In genomic region chr10:17222329-17222728, GRCh38 we compare ENCODE assay signal across 21 cellular contexts. TPM values are rescaled to one million over a fixed set of nuclear protein-coding genes. Genes with fewer than 3 reads are reported as not detected.
DNase-seq lines count a peak whose midpoint lies in the region; ATAC-seq, FAIRE-seq and TF ChIP-seq lines count a peak whose summit lies in the region.
"Had no signal": no experiment of that assay in that cellular context is flagged by ENCODE, and none has a peak within 500 bp of the region (broad histone marks: within the 10 kb centered on the region; RNA-seq: fewer than 3 reads in every experiment).

No MANE protein-coding gene starts in this region.

- peak; percentile 73 for FAIRE-seq in RCC 7860 (lab: Jason Lieb, UNC)
- FAIRE-seq: A549, D721Med had no signal

- peak overlapping the region; percentile 30 for H3K27ac Mint-ChIP-seq in HFFc6
- H3K27ac Mint-ChIP-seq: CD4-positive, alpha-beta T cell; IgD-negative memory B cell had no signal

- TF ChIP-seq CTCF in HFFc6 (IDR thresholded peaks at IDR 0.05), result no peak

- H3K27ac ChIP-seq in BLaER1 treated with 17β-estradiol and CSF1 and Interleukin-3, amounts not matched to agents 10 nM and 100 nM, result peak overlapping the region in 4 of 11 experiments; percentile 43 to 69 (median 56); a peak in 6 of 22 replicates

- H3K9me3 ChIP-seq in BLaER1 treated with 17β-estradiol and CSF1 and Interleukin-3, amounts not matched to agents 10 nM and 100 nM (replicated peaks in 1 of 11), result no peaks in the 10 kb centered on the region
- H3K9me3 ChIP-seq: A549 had no signal

- DNase-seq in HFFc6 (no peak), RCC 7860 (ENCODE audit: low spot score) (no peak), kidney tubule cell (ENCODE audit: low spot score) (peak; percentile 69), GOT3 (lab: John Stamatoyannopoulos, UW) (no peak), NCI-H128 (lab: John Stamatoyannopoulos, UW; ENCODE audit: unreplicated experiment) (no peak)
- DNase-seq: CD4-positive, alpha-beta T cell; DND-41; GF-D8; H7; NCI-H1092; NCI-H187; NCI-H2171; NCI-H774; SIG-M5 had no signal

- ATAC-seq in GM19351 (IDR thresholded peaks at IDR 0.05; ENCODE audit: unreplicated experiment), result no peak
- no peak for ATAC-seq in HG03135 (IDR thresholded peaks at IDR 0.05; ENCODE audit: unreplicated experiment)
- ATAC-seq: A549 had no signal

- H3K4me2 ChIP-seq in BLaER1 treated with 17β-estradiol and CSF1 and Interleukin-3, amounts not matched to agents 10 nM and 100 nM, result peak overlapping the region in 6 of 11 experiments; percentile 2 to 81 (median 63); a peak in 10 of 22 replicates
- H3K4me2 ChIP-seq: A549 had no signal

- H3K9me3 Mint-ChIP-seq in HFFc6, result no peaks in the 10 kb centered on the region
- H3K9me3 Mint-ChIP-seq: CD4-positive, alpha-beta T cell; IgD-negative memory B cell had no signal

- no peak overlapping the region for H3K4me3 ChIP-seq in BLaER1 treated with 17β-estradiol and CSF1 and Interleukin-3, amounts not matched to agents 10 nM and 100 nM
- H3K4me3 ChIP-seq: A549 had no signal

- H3K4me3 Mint-ChIP-seq in HFFc6, result no peak overlapping the region; the same call in 1 of the 2 replicates
- H3K4me3 Mint-ChIP-seq: CD4-positive, alpha-beta T cell; IgD-negative memory B cell had no signal

- H3K36me3 ChIP-seq in BLaER1 treated with 17β-estradiol and CSF1 and Interleukin-3, amounts not matched to agents 10 nM and 100 nM, result no peaks in the 10 kb centered on the region

- H3K27me3 ChIP-seq in BLaER1 treated with 17β-estradiol and CSF1 and Interleukin-3, amounts not matched to agents 10 nM and 100 nM, result no peaks in the 10 kb centered on the region

- H3K27me3 Mint-ChIP-seq in HFFc6 (ENCODE audit: insufficient read depth), result no peaks in the 10 kb centered on the region
- H3K27me3 Mint-ChIP-seq: CD4-positive, alpha-beta T cell; IgD-negative memory B cell had no signal

- peaks cover 83% of the 10 kb centered on the region for H3K4me1 Mint-ChIP-seq in HFFc6 (ENCODE audit: low read depth)

- peaks cover 24% of the 10 kb centered on the region for H3K36me3 Mint-ChIP-seq in HFFc6 (ENCODE audit: low read depth)
- H3K36me3 Mint-ChIP-seq: IgD-negative memory B cell had no signal

- no peaks in the 10 kb centered on the region for H4K20me1 ChIP-seq in BLaER1 treated with 17β-estradiol and CSF1 and Interleukin-3, amounts not matched to agents 10 nM and 100 nM

- peak overlapping the region in 2 of 11 experiments; percentile 20 to 36; a peak in 2 of 22 replicates for H3K9ac ChIP-seq in BLaER1 treated with 17β-estradiol and CSF1 and Interleukin-3, amounts not matched to agents 10 nM and 100 nM

- peaks cover 17 to 73% (median 24%) of the 10 kb centered on the region in 10 experiments for H3K4me1 ChIP-seq in BLaER1 treated with 17β-estradiol and CSF1 and Interleukin-3, amounts not matched to agents 10 nM and 100 nM

RNA-seq across cellular contexts. Expression of gene VIM, which starts 5.7 kb away (rescaled TPM):
- over 10,000 TPM in 4 of 6 experiments, 1,000 to 10,000 TPM in 2; 9,623 to 12,540 (median 10,688) TPM for total RNA-seq in HFFc6 (2021; fragmentation: NEBNext Ultra II Directional; extraction: Animal tissue kit (Norgen Biotek cat#: 25700))
- total RNA-seq: HT-29 had no signal

RNA-seq across cellular contexts. Expression of gene TRDMT1, which starts 20.9 kb away (rescaled TPM):
- total RNA-seq in HFFc6 (2021; fragmentation: NEBNext Ultra II Directional; extraction: Animal tissue kit (Norgen Biotek cat#: 25700)), result 10 to 100 TPM in 2 of 6 experiments, 1 to 10 TPM in 4; 6.8 to 13.0 (median 8.6) TPM
